13 cellular contexts compared by ENCODE assay signal in genomic region chr14:100149789-100150611, GRCh38. TPM values are rescaled to one million over a fixed set of nuclear protein-coding genes. Genes with fewer than 3 reads are reported as not detected.
A peak's percentile ranks its signal among the peaks of the same experiment; 100 is the strongest.
DNase-seq lines count a peak whose midpoint lies in the region; ATAC-seq and TF ChIP-seq lines count a peak whose summit lies in the region.
"Had no signal": no experiment of that assay in that cellular context is flagged by ENCODE, and none has a peak within 500 bp of the region (broad histone marks: within the 10 kb centered on the region; RNA-seq: fewer than 3 reads in every experiment).

No MANE protein-coding gene starts in this region.

- intact Hi-C loops in Right ventricle myocardium inferior (cut with DNase I), result loop anchor here (10.0 kb wide), 1 partner anchor 225 kb away; the partner anchor contains the start of gene WDR25
- intact Hi-C loops in Right ventricle myocardium superior (cut with DNase I), result no loop called here
- intact Hi-C loops in left colon (cut with DNase I, micrococcal nuclease), result no loop called here

- POLR2A ChIA-PET in RWPE1 (lab: Yijun Ruan, JAX; ENCODE audit: low non-redundant PET), result no interaction called here

- CTCF ChIA-PET in RWPE1 (lab: Yijun Ruan, JAX), result interaction anchor here (0.6 to 1.3 kb wide), 3 partner anchors 42 to 78 kb away, joined by 3 read pairs; no protein-coding TSS in a partner anchor

- TF ChIP-seq CTCF in RWPE1 (conservative IDR thresholded peaks at IDR 0.05; ENCODE audit: low read depth), result no peak

- ATAC-seq in Right ventricle myocardium inferior (no peak), Right ventricle myocardium superior (ENCODE audit: poor library complexity) (no peak), left colon (peak; percentile 60), HG03196 (IDR thresholded peaks at IDR 0.05; ENCODE audit: unreplicated experiment) (no peak)

- peak; percentile 46 for DNase-seq in Right ventricle myocardium inferior (ENCODE audit: missing footprints)
- DNase-seq in Right ventricle myocardium superior, result no peak
- DNase-seq in RWPE1 (ENCODE audit: low spot score), result peak; percentile 68
- DNase-seq in left colon, result peak; percentile 75 to 88
- no peak for DNase-seq in activated CD4-positive, CD25-positive, alpha-beta regulatory T cell (lab: John Stamatoyannopoulos, UW)
- DNase-seq in DMS53 treated with DMSO at 0.1 percent for 48 hours (lab: John Stamatoyannopoulos, UW; ENCODE audit: unreplicated experiment), result no peak
- no peak for DNase-seq in activated effector memory CD4-positive, alpha-beta T cell treated with Interleukin-2 at 50 U/mL for 16 hours
- DNase-seq: activated B cell treated with CpG ODN at 0.5 μM for 24 hours; activated naive CD4-positive, alpha-beta T cell; NCI-H345; T-helper 1 cell had no signal

- no peak overlapping the region for H3K27ac ChIP-seq in RWPE1
- H3K27ac ChIP-seq: thoracic aorta had no signal

RNA-seq across cellular contexts. Expression of gene DEGS2, which starts 9.4 kb away (rescaled TPM):
- total RNA-seq in Right ventricle myocardium inferior (not detected), Right ventricle myocardium superior (not detected), left colon (10 to 100 TPM; 25.0 to 36.9 TPM)

Comparison
In these comparisons a context has a peak if more than half of its experiments do, and no peak if none do; other contexts are left out.
1. DNase-seq: peak in Right ventricle myocardium inferior (single experiment), RWPE1 (single experiment) and left colon (2 of 2); none in Right ventricle myocardium superior (single experiment), activated CD4-positive, CD25-positive, alpha-beta regulatory T cell (0 of 4), DMS53 treated with DMSO at 0.1 percent for 48 hours (single experiment) and activated effector memory CD4-positive, alpha-beta T cell treated with Interleukin-2 at 50 U/mL for 16 hours (single experiment).
2. RNA of gene DEGS2, which starts 9.4 kb away (total RNA-seq): 25.0 to 36.9 TPM in left colon; not detected in Right ventricle myocardium superior (single experiment) and not detected in Right ventricle myocardium inferior (single experiment); every median in the first group is over 10 times any median in the second.